Comparison of ENCODE assay signal across 10 cellular contexts in the genomic region with DNA sequence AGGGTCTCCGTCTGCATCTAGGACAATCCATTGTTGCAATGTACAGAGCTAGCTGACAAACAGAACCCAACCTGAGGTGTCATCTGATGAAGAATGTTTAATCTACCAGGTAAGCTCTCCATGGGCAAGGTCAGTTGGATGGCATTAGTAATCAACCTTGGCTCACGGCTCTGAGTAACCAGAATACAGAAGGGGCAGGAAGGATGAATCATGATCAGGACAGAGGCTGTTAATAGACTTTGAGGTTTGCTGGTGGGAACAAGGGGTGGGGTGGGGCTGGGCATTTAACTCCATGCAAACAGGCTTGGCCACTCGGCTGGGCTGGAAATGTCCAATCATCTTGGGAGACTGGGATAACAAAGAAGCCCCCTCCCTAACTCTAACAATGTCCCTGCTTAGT.
DNase-seq lines count a peak whose midpoint lies in the region; ATAC-seq, FAIRE-seq and TF ChIP-seq lines count a peak whose summit lies in the region.
"Had no signal": no experiment of that assay in that cellular context is flagged by ENCODE, and none has a peak within 500 bp of the region (broad histone marks: within the 10 kb centered on the region; RNA-seq: fewer than 3 reads in every experiment).

No MANE protein-coding gene starts in this region.

- no peak for TF ChIP-seq CTCF in HepG2 (CRISPR knock-in tag; IDR thresholded peaks at IDR 0.05)

- peaks cover 51 to 74% (median 61%) of the 10 kb centered on the region in 4 donors for H3K4me1 Mint-ChIP-seq in CD4-positive, alpha-beta memory T cell

- peak overlapping the region; percentile 8 to 90 (median 68) for H3K27ac Mint-ChIP-seq in CD4-positive, alpha-beta memory T cell

- POLR2A ChIA-PET in CD4-positive, alpha-beta memory T cell (lab: Charles Lee; ENCODE audit: partially characterized antibody): interaction anchor here (1.3 kb wide), 1 partner anchor 30 kb away, joined by 3 read pairs; no protein-coding TSS in a partner anchor
- POLR2A ChIA-PET in HepG2 (lab: Yijun Ruan, JAX): no interaction called here

- 37% methylated on average over 3 of the region's 3 CpGs for WGBS in HepG2 (ENCODE audit: low lambda C conversion rate)

- H3K4me1 ChIP-seq in CD4-positive, alpha-beta memory T cell (ENCODE audit: insufficient read depth, low read length): peaks cover 60% of the 10 kb centered on the region
- no peaks in the 10 kb centered on the region for H3K4me1 ChIP-seq in HepG2 (ENCODE audit: insufficient read depth, low read length)
- H3K4me1 ChIP-seq: SJCRH30 had no signal

- no peaks in the 10 kb centered on the region for H3K27me3 Mint-ChIP-seq in CD4-positive, alpha-beta memory T cell

- H4K20me1 ChIP-seq in HepG2 (ENCODE audit: insufficient read depth, low read length): no peaks in the 10 kb centered on the region

- in situ Hi-C loops in HepG2 (cut with HindIII; ENCODE audit: extremely low pct_ligation_motif_present, low pct_unique_long_range_greater_than_20kb): no loop called here

- TF ChIP-seq POLR2A in HepG2 (IDR thresholded peaks at IDR 0.05; ENCODE audit: insufficient read depth in 1 of 2, low read depth in 2 of 2, low read length in 2 of 2): no peak

- H3K4me3 Mint-ChIP-seq in CD4-positive, alpha-beta memory T cell: peak overlapping the region in 6 of 8 donors; percentile 24 to 78 (median 54)

- ATAC-seq in HepG2 (no peak), HG02642 (IDR thresholded peaks at IDR 0.05; ENCODE audit: poor library complexity, unreplicated experiment) (no peak)

- no peak overlapping the region for H3K9ac ChIP-seq in HepG2 (ENCODE audit: insufficient read depth, low read depth, low read length)

- no peaks in the 10 kb centered on the region for H3K79me2 ChIP-seq in HepG2 (ENCODE audit: insufficient read depth, low read length)

- TF ChIP-seq EP300 in HepG2 (IDR thresholded peaks at IDR 0.05; ENCODE audit: low read depth in 2 of 2, low read length in 2 of 2) (no peak), HepG2 (CRISPR knock-in tag; IDR thresholded peaks at IDR 0.05; ENCODE audit: borderline replicate concordance) (no peak)

- TF ChIP-seq RAD21 in HepG2 (CRISPR knock-in tag; IDR thresholded peaks at IDR 0.05): no peak

- CTCF ChIA-PET in CD4-positive, alpha-beta memory T cell (lab: Charles Lee; ENCODE audit: partially characterized antibody): interaction anchor here (5.1 kb wide), 1 partner anchor 253 kb away, joined by 22 read pairs; no protein-coding TSS in a partner anchor
- CTCF ChIA-PET in HepG2 (lab: Yijun Ruan, JAX; ENCODE audit: low intra/inter-chr PET ratio, low total read pairs): no interaction called here

- no TSS peak for BruUV-seq in HepG2 (replicated peaks; lab: Mats Ljungman, UMichigan)

- no peak overlapping the region for H3K4me3 ChIP-seq in CD4-positive, alpha-beta memory T cell (ENCODE audit: low read length in 2 of 2)
- no peak overlapping the region for H3K4me3 ChIP-seq in HepG2 (replicated peaks in 1 of 3; ENCODE audit: insufficient read depth in 1 of 3, low read depth in 2 of 3, low read length in 3 of 3)
- H3K4me3 ChIP-seq: SJCRH30 had no signal

- H3K36me3 Mint-ChIP-seq in CD4-positive, alpha-beta memory T cell: peaks cover 33 to 37% of the 10 kb centered on the region in 2 donors

- no peak overlapping the region for H3K4me2 ChIP-seq in HepG2 (ENCODE audit: low read depth, low read length)

- no peak for DNase-seq in CD4-positive, alpha-beta memory T cell
- DNase-seq in Kasumi-1 (lab: John Stamatoyannopoulos, UW) (peak; percentile 30 to 56), amniotic epithelial cell (ENCODE audit: low read depth) (peak; percentile 75), HepG2 (ENCODE audit: low spot score) (peak; percentile 34), GDM1 (lab: John Stamatoyannopoulos, UW) (no peak), DMS114 treated with DMSO at 0.1 percent for 48 hours (lab: John Stamatoyannopoulos, UW; ENCODE audit: unreplicated experiment) (no peak), NCI-H1105 treated with DMSO at 0.1 percent for 48 hours (lab: John Stamatoyannopoulos, UW) (no peak)
- DNase-seq: SJCRH30; stimulated activated CD4-positive, alpha-beta T cell treated with anti-CD3 and anti-CD28 coated beads, Interleukin-4, amount 100 ng/mL, for 4 hours had no signal

- H3K9me3 ChIP-seq in CD4-positive, alpha-beta memory T cell (ENCODE audit: control insufficient read depth in 1 of 2, low read length in 2 of 2): no peaks in the 10 kb centered on the region
- H3K9me3 ChIP-seq in HepG2 (ENCODE audit: low read length): no peaks in the 10 kb centered on the region
- H3K9me3 ChIP-seq: SJCRH30 had no signal

- no peak overlapping the region for H3K27ac ChIP-seq in CD4-positive, alpha-beta memory T cell (ENCODE audit: low read depth, low read length)
- H3K27ac ChIP-seq in HepG2 (ENCODE audit: extremely low read length, insufficient read depth, low read length): no peak overlapping the region
- H3K27ac ChIP-seq: SJCRH30 had no signal

- H3K36me3 ChIP-seq in CD4-positive, alpha-beta memory T cell (ENCODE audit: insufficient read depth, low read length): peaks cover under 1% of the 10 kb centered on the region
- H3K36me3 ChIP-seq in HepG2 (replicated peaks in 1 of 2; ENCODE audit: control insufficient read depth in 1 of 2, insufficient read depth in 2 of 2, low read length in 2 of 2): no peaks in the 10 kb centered on the region
- H3K36me3 ChIP-seq: SJCRH30 had no signal

- H3K27me3 ChIP-seq in CD4-positive, alpha-beta memory T cell (ENCODE audit: insufficient read depth, low read length): no peaks in the 10 kb centered on the region
- H3K27me3 ChIP-seq in HepG2 (ENCODE audit: control insufficient read depth in 1 of 2, insufficient read depth in 2 of 2, low read length in 2 of 2): peaks cover 2 to 32% of the 10 kb centered on the region in 2 experiments; a peak in 3 of 5 replicates
- H3K27me3 ChIP-seq: SJCRH30 had no signal

- no peak overlapping the region for H2AFZ ChIP-seq in HepG2 (ENCODE audit: low read length)

- FAIRE-seq in HepG2 (lab: Jason Lieb, UNC): no peak

- intact Hi-C loops in CD4-positive, alpha-beta memory T cell (cut with micrococcal nuclease): no loop called here
- intact Hi-C loops in HepG2 (cut with micrococcal nuclease; ENCODE audit: unreplicated experiment): no loop called here

- no peaks in the 10 kb centered on the region for H3K9me3 Mint-ChIP-seq in CD4-positive, alpha-beta memory T cell

TF ChIP-seq in HepG2, 621 proteins besides CTCF, POLR2A, EP300 and RAD21:
- TF ChIP-seq AKAP8 (CRISPR knock-in tag; IDR thresholded peaks at IDR 0.05) (no peak), ZFY (CRISPR knock-in tag; IDR thresholded peaks at IDR 0.05) (no peak), YEATS4 (CRISPR knock-in tag; IDR thresholded peaks at IDR 0.05; ENCODE audit: borderline replicate concordance) (no peak), POGZ (CRISPR knock-in tag; IDR thresholded peaks at IDR 0.05) (no peak), KLF13 (CRISPR knock-in tag; IDR thresholded peaks at IDR 0.05) (no peak), PTBP1 (IDR thresholded peaks at IDR 0.05; ENCODE audit: low read depth, low read length, poor library complexity, severe bottlenecking) (no peak), ZSCAN9 (CRISPR knock-in tag; IDR thresholded peaks at IDR 0.05; ENCODE audit: borderline replicate concordance) (no peak), CREB1 (IDR thresholded peaks at IDR 0.05) (no peak), CREB1 (CRISPR knock-in tag; IDR thresholded peaks at IDR 0.05) (no peak), ZFYVE20 (CRISPR knock-in tag; IDR thresholded peaks at IDR 0.05; ENCODE audit: borderline replicate concordance, low read depth) (no peak)
- TF ChIP-seq, protein P1, sequence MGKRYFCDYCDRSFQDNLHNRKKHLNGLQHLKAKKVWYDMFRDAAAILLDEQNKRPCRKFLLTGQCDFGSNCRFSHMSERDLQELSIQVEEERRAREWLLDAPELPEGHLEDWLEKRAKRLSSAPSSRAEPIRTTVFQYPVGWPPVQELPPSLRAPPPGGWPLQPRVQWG (CRISPR knock-in tag; IDR thresholded peaks at IDR 0.05; ENCODE audit: borderline replicate concordance, low read depth): no peak
- TF ChIP-seq, protein P2, sequence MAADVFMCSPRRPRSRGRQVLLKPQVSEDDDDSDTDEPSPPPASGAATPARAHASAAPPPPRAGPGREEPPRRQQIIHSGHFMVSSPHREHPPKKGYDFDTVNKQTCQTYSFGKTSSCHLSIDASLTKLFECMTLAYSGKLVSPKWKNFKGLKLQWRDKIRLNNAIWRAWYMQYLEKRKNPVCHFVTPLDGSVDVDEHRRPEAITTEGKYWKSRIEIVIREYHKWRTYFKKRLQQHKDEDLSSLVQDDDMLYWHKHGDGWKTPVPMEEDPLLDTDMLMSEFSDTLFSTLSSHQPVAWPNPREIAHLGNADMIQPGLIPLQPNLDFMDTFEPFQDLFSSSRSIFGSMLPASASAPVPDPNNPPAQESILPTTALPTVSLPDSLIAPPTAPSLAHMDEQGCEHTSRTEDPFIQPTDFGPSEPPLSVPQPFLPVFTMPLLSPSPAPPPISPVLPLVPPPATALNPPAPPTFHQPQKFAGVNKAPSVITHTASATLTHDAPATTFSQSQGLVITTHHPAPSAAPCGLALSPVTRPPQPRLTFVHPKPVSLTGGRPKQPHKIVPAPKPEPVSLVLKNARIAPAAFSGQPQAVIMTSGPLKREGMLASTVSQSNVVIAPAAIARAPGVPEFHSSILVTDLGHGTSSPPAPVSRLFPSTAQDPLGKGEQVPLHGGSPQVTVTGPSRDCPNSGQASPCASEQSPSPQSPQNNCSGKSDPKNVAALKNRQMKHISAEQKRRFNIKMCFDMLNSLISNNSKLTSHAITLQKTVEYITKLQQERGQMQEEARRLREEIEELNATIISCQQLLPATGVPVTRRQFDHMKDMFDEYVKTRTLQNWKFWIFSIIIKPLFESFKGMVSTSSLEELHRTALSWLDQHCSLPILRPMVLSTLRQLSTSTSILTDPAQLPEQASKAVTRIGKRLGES (CRISPR knock-in tag; IDR thresholded peaks at IDR 0.05; ENCODE audit: borderline replicate concordance): no peak

Comparison
In these comparisons a context has a peak if more than half of its experiments do, and no peak if none do; other contexts are left out.
1. DNase-seq: peak in Kasumi-1 (2 of 2), amniotic epithelial cell (single experiment) and HepG2 (single experiment); none in CD4-positive, alpha-beta memory T cell (0 of 5), GDM1 (single experiment), DMS114 treated with DMSO at 0.1 percent for 48 hours (single experiment) and NCI-H1105 treated with DMSO at 0.1 percent for 48 hours (single experiment).